ENCODE assay signal across 8 cellular contexts in genomic region chr2:70888925-70889715, GRCh38. TPM values are rescaled to one million over a fixed set of nuclear protein-coding genes. Genes with fewer than 3 reads are reported as not detected.
DNase-seq lines count a peak whose midpoint lies in the region; TF ChIP-seq lines count a peak whose summit lies in the region.
"Had no signal": no experiment of that assay in that cellular context is flagged by ENCODE, and none has a peak within 500 bp of the region (broad histone marks: within the 10 kb centered on the region; RNA-seq: fewer than 3 reads in every experiment).

No MANE protein-coding gene starts in this region.

- H3K36me3 Mint-ChIP-seq in HFFc6 (ENCODE audit: low read depth): no peaks in the 10 kb centered on the region
- H3K36me3 Mint-ChIP-seq in activated naive CD8-positive, alpha-beta T cell treated with anti-CD3 and anti-CD28 coated beads for 36 hours: no peaks in the 10 kb centered on the region

- H3K36me3 ChIP-seq in iPS-15b (ENCODE audit: control insufficient read depth, insufficient read depth, low read length) (no peaks in the 10 kb centered on the region), prostate gland (no peaks in the 10 kb centered on the region)

- no peak for TF ChIP-seq CTCF in HFFc6 (IDR thresholded peaks at IDR 0.05)
- peak; percentile 13 for TF ChIP-seq CTCF in retinal pigment epithelial cell (conservative IDR thresholded peaks at IDR 0.05; ENCODE audit: low read depth, low read length)
- TF ChIP-seq CTCF in prostate gland (IDR thresholded peaks at IDR 0.05): no peak

- no peak overlapping the region for H3K27ac Mint-ChIP-seq in HFFc6
- no peak overlapping the region for H3K27ac Mint-ChIP-seq in activated naive CD8-positive, alpha-beta T cell treated with anti-CD3 and anti-CD28 coated beads for 36 hours

- H3K27me3 ChIP-seq in iPS-15b (ENCODE audit: control insufficient read depth, insufficient read depth, low read length): peaks cover 100% of the 10 kb centered on the region
- H3K27me3 ChIP-seq in prostate gland (replicated peaks; ENCODE audit: insufficient read depth): peaks cover 59% of the 10 kb centered on the region

- peak overlapping the region; percentile 23; the same call in 1 of the 2 replicates for H3K4me3 Mint-ChIP-seq in HFFc6
- peak overlapping the region; percentile 64 for H3K4me3 Mint-ChIP-seq in activated naive CD8-positive, alpha-beta T cell treated with anti-CD3 and anti-CD28 coated beads for 36 hours

- no peak for TF ChIP-seq POLR2A in prostate gland (IDR thresholded peaks at IDR 0.05)

- H3K9me3 ChIP-seq in iPS-15b (ENCODE audit: control insufficient read depth, insufficient read depth, low read length) (no peaks in the 10 kb centered on the region), prostate gland (no peaks in the 10 kb centered on the region)

- H3K27ac ChIP-seq in prostate gland: no peak overlapping the region

- H3K4me1 ChIP-seq in iPS-15b (ENCODE audit: control insufficient read depth, insufficient read depth, low read length) (no peaks in the 10 kb centered on the region), prostate gland (replicated peaks) (no peaks in the 10 kb centered on the region)

- H3K9ac ChIP-seq in iPS-15b (ENCODE audit: low read depth, low read length): no peak overlapping the region

- H3K9me3 Mint-ChIP-seq in HFFc6: no peaks in the 10 kb centered on the region
- H3K9me3 Mint-ChIP-seq in activated naive CD8-positive, alpha-beta T cell treated with anti-CD3 and anti-CD28 coated beads for 36 hours: no peaks in the 10 kb centered on the region

- DNase-seq in HFFc6 (no peak), retinal pigment epithelial cell (ENCODE audit: low read depth) (no peak), D341Med (ENCODE audit: low spot score) (no peak), prostate gland (ENCODE audit: low spot score) (no peak)
- no peak for DNase-seq in activated naive CD8-positive, alpha-beta T cell treated with anti-CD3 and anti-CD28 coated beads for 36 hours
- DNase-seq in activated CD4-positive, alpha-beta T cell treated with anti-CD3 and anti-CD28 coated beads, Interleukin-2, amount 50 U/mL, for 48 hours: no peak
- DNase-seq: T1000 had no signal

- H3K4me1 Mint-ChIP-seq in HFFc6 (ENCODE audit: low read depth): peaks cover 21% of the 10 kb centered on the region
- H3K4me1 Mint-ChIP-seq in activated naive CD8-positive, alpha-beta T cell treated with anti-CD3 and anti-CD28 coated beads for 36 hours: peaks cover 20% of the 10 kb centered on the region

- intact Hi-C loops in prostate gland (cut with DNase I): no loop called here

- WGBS in prostate gland: 13% methylated on average over 60 of the region's 69 CpGs

- H3K27me3 Mint-ChIP-seq in HFFc6 (ENCODE audit: insufficient read depth): peaks cover 78% of the 10 kb centered on the region
- peaks cover 96% of the 10 kb centered on the region for H3K27me3 Mint-ChIP-seq in activated naive CD8-positive, alpha-beta T cell treated with anti-CD3 and anti-CD28 coated beads for 36 hours

- H3K4me3 ChIP-seq in iPS-15b (ENCODE audit: low read depth, low read length): peak overlapping the region; percentile 36
- H3K4me3 ChIP-seq in retinal pigment epithelial cell (ENCODE audit: low read length): peak overlapping the region; percentile 39
- no peak overlapping the region for H3K4me3 ChIP-seq in prostate gland

RNA-seq across cellular contexts. Expression of gene VAX2, which starts 11.3 kb away (rescaled TPM):
- 1 to 10 TPM; 1.1 to 2.8 (median 1.4) TPM for total RNA-seq in HFFc6 (2021; fragmentation: NEBNext Ultra II Directional; extraction: Animal tissue kit (Norgen Biotek cat#: 25700))
- not detected for total RNA-seq in activated naive CD8-positive, alpha-beta T cell treated with anti-CD3 and anti-CD28 coated beads for 36 hours
- under 1 TPM; 0.18 to 0.97 TPM for total RNA-seq in prostate gland

RNA-seq across cellular contexts. Expression of gene ATP6V1B1, which starts 46.6 kb away (rescaled TPM):
- under 1 TPM in 3 of 6 experiments, not detected in 3; 0.22 to 0.66 (median 0.57) TPM for total RNA-seq in HFFc6 (2021; fragmentation: NEBNext Ultra II Directional; extraction: Animal tissue kit (Norgen Biotek cat#: 25700))
- total RNA-seq in activated naive CD8-positive, alpha-beta T cell treated with anti-CD3 and anti-CD28 coated beads for 36 hours: not detected
- 1 to 10 TPM in 1 of 2 donors, not detected in 1; 1.2 TPM for total RNA-seq in prostate gland

RNA-seq across cellular contexts. Expression of gene CD207, which starts 53.5 kb away (rescaled TPM):
- not detected for total RNA-seq in HFFc6 (2021; fragmentation: NEBNext Ultra II Directional; extraction: Animal tissue kit (Norgen Biotek cat#: 25700))
- total RNA-seq in activated naive CD8-positive, alpha-beta T cell treated with anti-CD3 and anti-CD28 coated beads for 36 hours: not detected
- total RNA-seq in prostate gland: under 1 TPM; 0.23 to 0.28 TPM

Comparison
In these comparisons a context has a peak if more than half of its experiments do, and no peak if none do; other contexts are left out.
1. H3K4me3 ChIP-seq: peak in iPS-15b (single experiment) and retinal pigment epithelial cell (single experiment); none in prostate gland (0 of 2).